11 cellular contexts compared by ENCODE assay signal in genomic region chr11:68441466-68442230, GRCh38. TPM values are rescaled to one million over a fixed set of nuclear protein-coding genes. Genes with fewer than 3 reads are reported as not detected.
DNase-seq lines count a peak whose midpoint lies in the region; TF ChIP-seq lines count a peak whose summit lies in the region.
"Had no signal": no experiment of that assay in that cellular context is flagged by ENCODE, and none has a peak within 500 bp of the region (broad histone marks: within the 10 kb centered on the region; RNA-seq: fewer than 3 reads in every experiment).

No MANE protein-coding gene starts in this region.

- H4K20me1 ChIP-seq in OCI-LY7 (ENCODE audit: insufficient read depth, low read length) = no peaks in the 10 kb centered on the region

- H3K9me3 ChIP-seq in BE2C (no peaks in the 10 kb centered on the region), HUES48 (ENCODE audit: control insufficient read depth, insufficient read depth, low read length) (no peaks in the 10 kb centered on the region), OCI-LY7 (ENCODE audit: low read length) (no peaks in the 10 kb centered on the region)
- H3K9me3 ChIP-seq: left lung had no signal

- TF ChIP-seq CTCF in BE2C (IDR thresholded peaks at IDR 0.05; ENCODE audit: low read depth, low read length) (peak; percentile 40), OCI-LY7 (conservative IDR thresholded peaks at IDR 0.05; ENCODE audit: low read length) (no peak; the same call in 1 of the 2 replicates), glutamatergic neuron (IDR thresholded peaks at IDR 0.05; ENCODE audit: partially characterized antibody, unreplicated experiment) (no peak)

- H3K27ac Mint-ChIP-seq in glutamatergic neuron (ENCODE audit: unreplicated experiment) = peak overlapping the region; percentile 17
- no peak overlapping the region for H3K27ac Mint-ChIP-seq in activated naive CD4-positive, alpha-beta T cell treated with anti-CD3 and anti-CD28 coated beads for 36 hours
- H3K27ac Mint-ChIP-seq: activated T-cell treated with anti-CD3 and anti-CD28 coated beads, Interleukin-2, amount 50 U/mL, for 72 hours had no signal

- H3K79me2 ChIP-seq in OCI-LY7 (ENCODE audit: insufficient read depth, low read depth, low read length) = no peaks in the 10 kb centered on the region

- DNase-seq in BE2C (peak; percentile 87), OCI-LY7 (ENCODE audit: low spot score) (peak; percentile 65), glutamatergic neuron (no peak), hypothalamus (lab: John Stamatoyannopoulos, UW) (no peak), nucleus accumbens (lab: John Stamatoyannopoulos, UW) (no peak)
- no peak for DNase-seq in activated naive CD4-positive, alpha-beta T cell treated with anti-CD3 and anti-CD28 coated beads for 36 hours
- DNase-seq in activated CD4-positive, alpha-beta T cell treated with anti-CD3 and anti-CD28 coated beads for 48 hours = no peak
- DNase-seq: activated T-cell treated with anti-CD3 and anti-CD28 coated beads, Interleukin-2, amount 50 U/mL, for 72 hours had no signal

- no peak overlapping the region for H3K4me3 Mint-ChIP-seq in glutamatergic neuron (ENCODE audit: unreplicated experiment)
- H3K4me3 Mint-ChIP-seq in activated naive CD4-positive, alpha-beta T cell treated with anti-CD3 and anti-CD28 coated beads for 36 hours = no peak overlapping the region
- H3K4me3 Mint-ChIP-seq: activated T-cell treated with anti-CD3 and anti-CD28 coated beads, Interleukin-2, amount 50 U/mL, for 72 hours had no signal

- H3K4me1 ChIP-seq in BE2C (peaks cover 47% of the 10 kb centered on the region), HUES48 (ENCODE audit: control insufficient read depth, insufficient read depth, low read length) (peaks cover 23% of the 10 kb centered on the region), OCI-LY7 (ENCODE audit: insufficient read depth, low read length, poor library complexity, severe bottlenecking) (peaks cover 29% of the 10 kb centered on the region)

- H3K27me3 ChIP-seq in BE2C (no peaks in the 10 kb centered on the region), HUES48 (ENCODE audit: control insufficient read depth, insufficient read depth, low read length) (no peaks in the 10 kb centered on the region)
- H3K27me3 ChIP-seq: left lung had no signal

- peaks cover 9% of the 10 kb centered on the region for H3K9me3 Mint-ChIP-seq in glutamatergic neuron (ENCODE audit: unreplicated experiment)
- no peaks in the 10 kb centered on the region for H3K9me3 Mint-ChIP-seq in activated naive CD4-positive, alpha-beta T cell treated with anti-CD3 and anti-CD28 coated beads for 36 hours
- H3K9me3 Mint-ChIP-seq: activated T-cell treated with anti-CD3 and anti-CD28 coated beads, Interleukin-2, amount 50 U/mL, for 72 hours had no signal

- no peak overlapping the region for H3K9ac ChIP-seq in HUES48 (ENCODE audit: low read depth, low read length)
- H3K9ac ChIP-seq: KMS-11 had no signal

- H2AFZ ChIP-seq in OCI-LY7 (ENCODE audit: low read length) = peak overlapping the region; percentile 72; the same call in 1 of the 2 replicates

- peaks cover 12% of the 10 kb centered on the region for H3K27me3 Mint-ChIP-seq in glutamatergic neuron (ENCODE audit: unreplicated experiment)
- no peaks in the 10 kb centered on the region for H3K27me3 Mint-ChIP-seq in activated naive CD4-positive, alpha-beta T cell treated with anti-CD3 and anti-CD28 coated beads for 36 hours (ENCODE audit: low read depth)

- H3K4me3 ChIP-seq in BE2C (ENCODE audit: low read depth, low read length) = no peak overlapping the region
- H3K4me3 ChIP-seq in HUES48 (ENCODE audit: low read depth, low read length) = no peak overlapping the region
- peak overlapping the region; percentile 16 for H3K4me3 ChIP-seq in OCI-LY7 (ENCODE audit: low read depth, low read length, poor library complexity, severe bottlenecking)
- H3K4me3 ChIP-seq: left lung had no signal

- peak overlapping the region; percentile 75 for H3K27ac ChIP-seq in HUES48 (ENCODE audit: low read depth, low read length)
- peak overlapping the region; percentile 63 for H3K27ac ChIP-seq in OCI-LY7 (ENCODE audit: low read depth, low read length, poor library complexity, severe bottlenecking)
- H3K27ac ChIP-seq: KMS-11, left lung had no signal

- peak overlapping the region; percentile 59 for H3K4me2 ChIP-seq in OCI-LY7 (ENCODE audit: low read length)
- H3K4me2 ChIP-seq: KMS-11 had no signal

- no peaks in the 10 kb centered on the region for H3K9me2 ChIP-seq in OCI-LY7 (ENCODE audit: insufficient read depth, low read length)

- CTCF ChIA-PET in OCI-LY7 (lab: Charles Lee; ENCODE audit: unreplicated experiment) = interaction anchor here (0.6 kb wide), 1 partner anchor 139 kb away, joined by 3 read pairs; no protein-coding TSS in a partner anchor
- CTCF ChIA-PET in activated naive CD4-positive, alpha-beta T cell treated with anti-CD3 and anti-CD28 coated beads for 36 hours (lab: Charles Lee) = interaction anchor here (0.6 kb wide), 1 partner anchor 57 kb away, joined by 3 read pairs; no protein-coding TSS in a partner anchor

- H3K36me3 Mint-ChIP-seq in glutamatergic neuron (ENCODE audit: unreplicated experiment) = no peaks in the 10 kb centered on the region
- H3K36me3 Mint-ChIP-seq in activated naive CD4-positive, alpha-beta T cell treated with anti-CD3 and anti-CD28 coated beads for 36 hours (ENCODE audit: low read depth) = no peaks in the 10 kb centered on the region

- intact Hi-C loops in OCI-LY7 (cut with micrococcal nuclease; ENCODE audit: unreplicated experiment) = no loop called here
- intact Hi-C loops in activated naive CD4-positive, alpha-beta T cell treated with anti-CD3 and anti-CD28 coated beads for 36 hours (cut with micrococcal nuclease) = no loop called here

- POLR2A ChIA-PET in OCI-LY7 (lab: Charles Lee) = interaction anchor here (0.8 to 1.0 kb wide), 3 partner anchors 18 to 250 kb away, joined by 3 to 6 read pairs (median 4); partner anchors contain the start of gene PPP6R3

- peaks cover 21% of the 10 kb centered on the region for H3K4me1 Mint-ChIP-seq in glutamatergic neuron (ENCODE audit: low read depth, unreplicated experiment)
- H3K4me1 Mint-ChIP-seq in activated naive CD4-positive, alpha-beta T cell treated with anti-CD3 and anti-CD28 coated beads for 36 hours (ENCODE audit: low read depth) = no peaks in the 10 kb centered on the region

- H3K36me3 ChIP-seq in BE2C (peaks cover 25% of the 10 kb centered on the region), HUES48 (ENCODE audit: control insufficient read depth, insufficient read depth, low read length) (peaks cover 10% of the 10 kb centered on the region), OCI-LY7 (ENCODE audit: insufficient read depth, low read length) (no peaks in the 10 kb centered on the region)

- BruUV-seq in OCI-LY7 (replicated peaks; lab: Mats Ljungman, UMichigan) = no TSS peak

RNA-seq across cellular contexts. Expression of gene PPP6R3, which starts 18.9 kb away (rescaled TPM):
- polyA plus RNA-seq in BE2C (2012; ENCODE audit: insufficient read depth, insufficient read length, low read depth) = 107 TPM
- 151 and 166 TPM in 2 replicates for total RNA-seq in OCI-LY7 (2014; rRNA removed; shearing (Covaris generic))
- 122 and 132 TPM in 2 replicates for total RNA-seq in OCI-LY7 (2022)
- total RNA-seq in glutamatergic neuron (ENCODE audit: unreplicated experiment) = 312 TPM
- total RNA-seq in activated naive CD4-positive, alpha-beta T cell treated with anti-CD3 and anti-CD28 coated beads for 36 hours = 10 to 100 TPM; 84.7 to 87.0 TPM

Comparison
In these comparisons a context has a peak if more than half of its experiments do, and no peak if none do; other contexts are left out.
1. DNase-seq: peak in BE2C (single experiment) and OCI-LY7 (single experiment); none in glutamatergic neuron (single experiment), hypothalamus (0 of 51), activated naive CD4-positive, alpha-beta T cell treated with anti-CD3 and anti-CD28 coated beads for 36 hours (single experiment), activated CD4-positive, alpha-beta T cell treated with anti-CD3 and anti-CD28 coated beads for 48 hours (single experiment) and nucleus accumbens (0 of 56).